Comparison of ENCODE assay signal across 1 cellular context in genomic region chr1:212586429-212587303, GRCh38.
TF ChIP-seq lines count a peak whose summit lies in the region.

No MANE protein-coding gene starts in this region.

TF ChIP-seq in GM12878, 131 proteins besides CTCF, POLR2A, EP300 and RAD21 (continued from another document and continues in another):
- TF ChIP-seq SMAD1 (IDR thresholded peaks at IDR 0.05; ENCODE audit: low read depth, partially characterized antibody) (peak; percentile 77), SIX5 (IDR thresholded peaks at IDR 0.05; ENCODE audit: low read depth, low read length, severe bottlenecking) (no peak), PML (IDR thresholded peaks at IDR 0.05; ENCODE audit: low read length) (no peak), E4F1 (IDR thresholded peaks at IDR 0.05; ENCODE audit: borderline replicate concordance, partially characterized antibody) (no peak), SRF (IDR thresholded peaks at IDR 0.05; ENCODE audit: low read depth in 2 of 2, low read length in 2 of 2) (no peak), E2F8 (IDR thresholded peaks at IDR 0.05; ENCODE audit: low read depth, partially characterized antibody) (no peak), CBX3 (IDR thresholded peaks at IDR 0.05; ENCODE audit: borderline replicate concordance, low read depth) (no peak), KLF5 (IDR thresholded peaks at IDR 0.05; ENCODE audit: partially characterized antibody) (peak; percentile 8), MEF2A (IDR thresholded peaks at IDR 0.05; ENCODE audit: insufficient read depth, low read depth, low read length) (no peak), ZBTB33 (IDR thresholded peaks at IDR 0.05) (no peak), POLR2AphosphoS2 (IDR thresholded peaks at IDR 0.05; ENCODE audit: low read depth, low read length) (no peak), ZBTB40 (IDR thresholded peaks at IDR 0.05; ENCODE audit: borderline replicate concordance) (peak; percentile 39; the same call in 1 of the 2 replicates), MLLT1 (IDR thresholded peaks at IDR 0.05) (peak; percentile 91), ZNF207 (IDR thresholded peaks at IDR 0.05; ENCODE audit: borderline replicate concordance) (no peak), KAT2A (conservative IDR thresholded peaks at IDR 0.05; ENCODE audit: control insufficient read depth, low read depth, low read length) (no peak), CREB1 (IDR thresholded peaks at IDR 0.05; ENCODE audit: low read depth) (peak; percentile 64), ZZZ3 (IDR thresholded peaks at IDR 0.05; ENCODE audit: control insufficient read depth, insufficient read length, low read depth) (no peak), SREBF2 (IDR thresholded peaks at IDR 0.05; ENCODE audit: low read length) (no peak), FOXM1 (IDR thresholded peaks at IDR 0.05; ENCODE audit: low read depth, low read length) (peak; percentile 65; the same call in 1 of the 2 replicates), CEBPB (IDR thresholded peaks at IDR 0.05; ENCODE audit: borderline replicate concordance in 1 of 2, low read depth in 2 of 2, low read length in 2 of 2) (no peak), TCF3 (IDR thresholded peaks at IDR 0.05; ENCODE audit: borderline replicate concordance, insufficient read depth, low read depth, low read length) (peak; percentile 88), ZNF274 (IDR thresholded peaks at IDR 0.05; ENCODE audit: insufficient read depth, insufficient read length) (no peak), ZNF622 (IDR thresholded peaks at IDR 0.05) (no peak), POU2F2 (IDR thresholded peaks at IDR 0.05; ENCODE audit: borderline replicate concordance, low read depth, low read length) (peak; percentile 42; the same call in 1 of the 3 replicates), PRDM15 (CRISPR knock-in tag; IDR thresholded peaks at IDR 0.05) (no peak), HDAC6 (IDR thresholded peaks at IDR 0.05; ENCODE audit: unreplicated experiment) (no peak), DPF2 (IDR thresholded peaks at IDR 0.05) (peak; percentile 82; the same call in 1 of the 2 replicates), ZNF24 (IDR thresholded peaks at IDR 0.05) (peak; percentile 79; the same call in 1 of the 2 replicates), MYB (IDR thresholded peaks at IDR 0.05; ENCODE audit: borderline replicate concordance, low read depth, low read length) (no peak), HCFC1 (IDR thresholded peaks at IDR 0.05; ENCODE audit: low read length) (no peak), NFIC (IDR thresholded peaks at IDR 0.05; ENCODE audit: low read depth, low read length) (peak; percentile 76), ELK1 (IDR thresholded peaks at IDR 0.05; ENCODE audit: low read depth, low read length) (no peak), GABPA (IDR thresholded peaks at IDR 0.05; ENCODE audit: low read depth) (0 out of 2 replicates have a peak, but pooled peaks have one; percentile 34), CHD2 (IDR thresholded peaks at IDR 0.05; ENCODE audit: borderline replicate concordance, low read depth, low read length) (peak; percentile 27; the same call in 1 of the 2 replicates), MAX (IDR thresholded peaks at IDR 0.05; ENCODE audit: low read depth, low read length) (no peak), ZNF384 (IDR thresholded peaks at IDR 0.05; ENCODE audit: borderline replicate concordance, low read depth, low read length) (no peak), KDM1A (IDR thresholded peaks at IDR 0.05; ENCODE audit: borderline replicate concordance) (no peak), SPI1 (IDR thresholded peaks at IDR 0.05; ENCODE audit: borderline replicate concordance, insufficient read depth, low read depth, low read length) (no peak), RUNX3 (IDR thresholded peaks at IDR 0.05; ENCODE audit: low read length) (peak; percentile 48; the same call in 1 of the 2 replicates), YY1 (IDR thresholded peaks at IDR 0.05; ENCODE audit: low read depth, low read length) (no peak), ATF2 (IDR thresholded peaks at IDR 0.05; ENCODE audit: low read length) (peak; percentile 52; the same call in 1 of the 2 replicates), JUNB (IDR thresholded peaks at IDR 0.05) (peak; percentile 54), MEF2B (IDR thresholded peaks at IDR 0.05; ENCODE audit: partially characterized antibody, poor library complexity, severe bottlenecking) (peak; percentile 95), TCF12 (IDR thresholded peaks at IDR 0.05; ENCODE audit: low read depth, low read length) (peak; percentile 96)
